15 cellular contexts compared by ENCODE assay signal in the genomic region with DNA sequence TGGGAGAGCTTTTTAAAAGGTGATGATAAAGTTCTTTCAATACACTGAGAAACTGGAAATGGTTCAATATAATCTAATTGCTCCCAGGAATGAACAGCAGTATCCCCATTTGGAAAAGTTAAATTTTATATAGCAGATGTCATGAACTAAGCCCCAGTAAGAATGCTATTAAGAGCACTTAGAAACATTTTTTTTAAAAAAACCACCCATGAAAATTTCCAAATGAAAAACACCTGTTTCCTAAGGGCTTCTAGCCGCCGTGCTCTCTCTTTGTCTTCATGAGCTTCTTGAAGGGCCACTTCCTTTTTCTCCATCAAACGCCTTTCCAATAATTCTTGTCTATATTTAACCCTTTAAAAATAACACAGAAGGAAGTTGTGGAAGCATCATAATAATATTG.
"Had no signal": no experiment of that assay in that cellular context is flagged by ENCODE, and none has a peak within 500 bp of the region (broad histone marks: within the 10 kb centered on the region; RNA-seq: fewer than 3 reads in every experiment).

No MANE protein-coding gene starts in this region.

- H3K27me3 ChIP-seq: esophagus muscularis mucosa, left lung, transverse colon had no signal

- H3K4me3 ChIP-seq: esophagus muscularis mucosa, heart right ventricle, left lung, transverse colon had no signal

- H3K4me1 ChIP-seq: transverse colon had no signal

- H3K4me3 Mint-ChIP-seq: activated CD4-positive, alpha-beta memory T cell treated with anti-CD3 and anti-CD28 coated beads, Interleukin-2, amount 10 ng/mL, durations not matched to agents 7 days and 5 days; activated CD8-positive, alpha-beta memory T cell treated with anti-CD3 and anti-CD28 coated beads, Interleukin-2, amount 10 ng/mL, durations not matched to agents 7 days and 5 days; activated naive CD8-positive, alpha-beta T cell; nephron had no signal

- H3K4me1 Mint-ChIP-seq: activated CD4-positive, alpha-beta memory T cell treated with anti-CD3 and anti-CD28 coated beads, Interleukin-2, amount 10 ng/mL, durations not matched to agents 7 days and 5 days; activated CD8-positive, alpha-beta memory T cell treated with anti-CD3 and anti-CD28 coated beads, Interleukin-2, amount 10 ng/mL, durations not matched to agents 7 days and 5 days had no signal

- H3K9me3 ChIP-seq: esophagus muscularis mucosa, heart right ventricle, left lung, transverse colon had no signal

- DNase-seq: activated CD4-positive, alpha-beta memory T cell treated with anti-CD3 and anti-CD28 coated beads, Interleukin-2, amount 10 ng/mL, durations not matched to agents 7 days and 5 days; activated CD4-positive, alpha-beta T cell treated with anti-CD3 and anti-CD28 coated beads for 48 hours; activated CD4-positive, CD25-positive, alpha-beta regulatory T cell; activated CD8-positive, alpha-beta memory T cell treated with anti-CD3 and anti-CD28 coated beads, Interleukin-2, amount 10 ng/mL, durations not matched to agents 7 days and 5 days; effector CD8-positive, alpha-beta T cell; heart right ventricle; left lung; midbrain; nucleus accumbens; posterior cingulate gyrus; stimulated activated naive CD8-positive, alpha-beta T cell treated with anti-CD3 and anti-CD28 coated beads, Interleukin-15, Interleukin-2, amounts not matched to agents 100 U/mL and 50 U/mL, for 24 hours; transverse colon had no signal

- H3K27ac ChIP-seq: esophagus muscularis mucosa, heart right ventricle, left lung, transverse colon had no signal

- H3K27ac Mint-ChIP-seq: activated CD4-positive, alpha-beta memory T cell treated with anti-CD3 and anti-CD28 coated beads, Interleukin-2, amount 10 ng/mL, durations not matched to agents 7 days and 5 days; activated CD8-positive, alpha-beta memory T cell treated with anti-CD3 and anti-CD28 coated beads, Interleukin-2, amount 10 ng/mL, durations not matched to agents 7 days and 5 days; activated naive CD8-positive, alpha-beta T cell had no signal

- ATAC-seq: activated CD8-positive, alpha-beta memory T cell treated with anti-CD3 and anti-CD28 coated beads, Interleukin-2, amount 10 ng/mL, durations not matched to agents 7 days and 5 days; heart right ventricle; left lung; stimulated activated naive CD8-positive, alpha-beta T cell treated with anti-CD3 and anti-CD28 coated beads, Interleukin-15, Interleukin-2, amounts not matched to agents 100 U/mL and 50 U/mL, for 24 hours had no signal

- H3K36me3 Mint-ChIP-seq: activated CD8-positive, alpha-beta memory T cell treated with anti-CD3 and anti-CD28 coated beads, Interleukin-2, amount 10 ng/mL, durations not matched to agents 7 days and 5 days; activated naive CD8-positive, alpha-beta T cell had no signal

- H3K9me3 Mint-ChIP-seq: activated CD4-positive, alpha-beta memory T cell treated with anti-CD3 and anti-CD28 coated beads, Interleukin-2, amount 10 ng/mL, durations not matched to agents 7 days and 5 days; nephron had no signal

- H3K36me3 ChIP-seq: esophagus muscularis mucosa, heart right ventricle, left lung, transverse colon had no signal
